Comparison of ENCODE assay signal across 1 cellular context in genomic region chr17:50304781-50305404, GRCh38.
TF ChIP-seq lines count a peak whose summit lies in the region.

No MANE protein-coding gene starts in this region.

TF ChIP-seq in WTC11, 78 proteins besides CTCF, POLR2A, EP300 and RAD21:
- TF ChIP-seq, protein P1, sequence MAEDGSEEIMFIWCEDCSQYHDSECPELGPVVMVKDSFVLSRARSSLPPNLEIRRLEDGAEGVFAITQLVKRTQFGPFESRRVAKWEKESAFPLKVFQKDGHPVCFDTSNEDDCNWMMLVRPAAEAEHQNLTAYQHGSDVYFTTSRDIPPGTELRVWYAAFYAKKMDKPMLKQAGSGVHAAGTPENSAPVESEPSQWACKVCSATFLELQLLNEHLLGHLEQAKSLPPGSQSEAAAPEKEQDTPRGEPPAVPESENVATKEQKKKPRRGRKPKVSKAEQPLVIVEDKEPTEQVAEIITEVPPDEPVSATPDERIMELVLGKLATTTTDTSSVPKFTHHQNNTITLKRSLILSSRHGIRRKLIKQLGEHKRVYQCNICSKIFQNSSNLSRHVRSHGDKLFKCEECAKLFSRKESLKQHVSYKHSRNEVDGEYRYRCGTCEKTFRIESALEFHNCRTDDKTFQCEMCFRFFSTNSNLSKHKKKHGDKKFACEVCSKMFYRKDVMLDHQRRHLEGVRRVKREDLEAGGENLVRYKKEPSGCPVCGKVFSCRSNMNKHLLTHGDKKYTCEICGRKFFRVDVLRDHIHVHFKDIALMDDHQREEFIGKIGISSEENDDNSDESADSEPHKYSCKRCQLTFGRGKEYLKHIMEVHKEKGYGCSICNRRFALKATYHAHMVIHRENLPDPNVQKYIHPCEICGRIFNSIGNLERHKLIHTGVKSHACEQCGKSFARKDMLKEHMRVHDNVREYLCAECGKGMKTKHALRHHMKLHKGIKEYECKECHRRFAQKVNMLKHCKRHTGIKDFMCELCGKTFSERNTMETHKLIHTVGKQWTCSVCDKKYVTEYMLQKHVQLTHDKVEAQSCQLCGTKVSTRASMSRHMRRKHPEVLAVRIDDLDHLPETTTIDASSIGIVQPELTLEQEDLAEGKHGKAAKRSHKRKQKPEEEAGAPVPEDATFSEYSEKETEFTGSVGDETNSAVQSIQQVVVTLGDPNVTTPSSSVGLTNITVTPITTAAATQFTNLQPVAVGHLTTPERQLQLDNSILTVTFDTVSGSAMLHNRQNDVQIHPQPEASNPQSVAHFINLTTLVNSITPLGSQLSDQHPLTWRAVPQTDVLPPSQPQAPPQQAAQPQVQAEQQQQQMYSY (CRISPR knock-in tag; IDR thresholded peaks at IDR 0.05) = 0 out of 2 replicates have a peak, but pooled peaks have one; percentile 40
- TF ChIP-seq, protein P2, sequence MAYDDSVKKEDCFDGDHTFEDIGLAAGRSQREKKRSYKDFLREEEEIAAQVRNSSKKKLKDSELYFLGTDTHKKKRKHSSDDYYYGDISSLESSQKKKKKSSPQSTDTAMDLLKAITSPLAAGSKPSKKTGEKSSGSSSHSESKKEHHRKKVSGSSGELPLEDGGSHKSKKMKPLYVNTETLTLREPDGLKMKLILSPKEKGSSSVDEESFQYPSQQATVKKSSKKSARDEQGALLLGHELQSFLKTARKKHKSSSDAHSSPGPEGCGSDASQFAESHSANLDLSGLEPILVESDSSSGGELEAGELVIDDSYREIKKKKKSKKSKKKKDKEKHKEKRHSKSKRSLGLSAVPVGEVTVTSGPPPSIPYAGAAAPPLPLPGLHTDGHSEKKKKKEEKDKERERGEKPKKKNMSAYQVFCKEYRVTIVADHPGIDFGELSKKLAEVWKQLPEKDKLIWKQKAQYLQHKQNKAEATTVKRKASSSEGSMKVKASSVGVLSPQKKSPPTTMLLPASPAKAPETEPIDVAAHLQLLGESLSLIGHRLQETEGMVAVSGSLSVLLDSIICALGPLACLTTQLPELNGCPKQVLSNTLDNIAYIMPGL (CRISPR knock-in tag; IDR thresholded peaks at IDR 0.05) = no peak
TF ChIP-seq in WTC11: peak in this region for 1.
